Comparison of ENCODE assay signal across 1 cellular context in the genomic region with DNA sequence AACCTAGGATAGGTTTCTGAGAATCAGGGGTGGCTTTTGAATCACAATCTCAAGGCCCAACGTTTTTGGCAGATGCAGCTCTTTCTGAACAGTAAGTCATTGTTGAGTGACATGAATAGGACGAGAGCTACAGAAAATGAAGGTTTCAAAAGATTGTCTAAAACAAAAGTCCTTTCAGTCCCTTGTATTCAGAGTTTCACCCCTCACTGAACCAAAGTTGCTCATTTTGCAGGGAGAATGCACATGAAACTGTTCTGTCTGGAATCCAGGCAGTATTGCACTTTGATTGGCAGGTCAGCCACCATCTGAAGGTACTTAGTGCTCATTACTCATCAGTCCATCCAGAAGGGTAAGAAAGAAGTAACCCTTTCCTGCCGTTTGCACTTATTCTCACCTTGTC.
TF ChIP-seq lines count a peak whose summit lies in the region.

No MANE protein-coding gene starts in this region.

TF ChIP-seq in K562, 482 proteins besides CTCF, POLR2A, EP300 and RAD21:
- TF ChIP-seq, protein P1, sequence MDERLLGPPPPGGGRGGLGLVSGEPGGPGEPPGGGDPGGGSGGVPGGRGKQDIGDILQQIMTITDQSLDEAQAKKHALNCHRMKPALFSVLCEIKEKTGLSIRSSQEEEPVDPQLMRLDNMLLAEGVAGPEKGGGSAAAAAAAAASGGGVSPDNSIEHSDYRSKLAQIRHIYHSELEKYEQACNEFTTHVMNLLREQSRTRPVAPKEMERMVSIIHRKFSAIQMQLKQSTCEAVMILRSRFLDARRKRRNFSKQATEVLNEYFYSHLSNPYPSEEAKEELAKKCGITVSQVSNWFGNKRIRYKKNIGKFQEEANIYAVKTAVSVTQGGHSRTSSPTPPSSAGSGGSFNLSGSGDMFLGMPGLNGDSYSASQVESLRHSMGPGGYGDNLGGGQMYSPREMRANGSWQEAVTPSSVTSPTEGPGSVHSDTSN (CRISPR knock-in tag; IDR thresholded peaks at IDR 0.05; ENCODE audit: low read depth): peak; percentile 59
- TF ChIP-seq, protein P1 (tag; conservative IDR thresholded peaks at IDR 0.05; ENCODE audit: low read depth): peak; percentile 83
- TF ChIP-seq, protein P2, sequence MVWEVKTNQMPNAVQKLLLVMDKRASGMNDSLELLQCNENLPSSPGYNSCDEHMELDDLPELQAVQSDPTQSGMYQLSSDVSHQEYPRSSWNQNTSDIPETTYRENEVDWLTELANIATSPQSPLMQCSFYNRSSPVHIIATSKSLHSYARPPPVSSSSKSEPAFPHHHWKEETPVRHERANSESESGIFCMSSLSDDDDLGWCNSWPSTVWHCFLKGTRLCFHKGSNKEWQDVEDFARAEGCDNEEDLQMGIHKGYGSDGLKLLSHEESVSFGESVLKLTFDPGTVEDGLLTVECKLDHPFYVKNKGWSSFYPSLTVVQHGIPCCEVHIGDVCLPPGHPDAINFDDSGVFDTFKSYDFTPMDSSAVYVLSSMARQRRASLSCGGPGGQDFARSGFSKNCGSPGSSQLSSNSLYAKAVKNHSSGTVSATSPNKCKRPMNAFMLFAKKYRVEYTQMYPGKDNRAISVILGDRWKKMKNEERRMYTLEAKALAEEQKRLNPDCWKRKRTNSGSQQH (CRISPR knock-in tag; IDR thresholded peaks at IDR 0.05): no peak
- TF ChIP-seq MECOM (CRISPR knock-in tag; IDR thresholded peaks at IDR 0.05): 0 out of 2 replicates have a peak, but pooled peaks have one; percentile 5
- no peak for TF ChIP-seq ZNF778 (CRISPR knock-in tag; IDR thresholded peaks at IDR 0.05)
- 0 out of 2 replicates have a peak, but pooled peaks have one; percentile 12 for TF ChIP-seq JUND (IDR thresholded peaks at IDR 0.05; ENCODE audit: borderline replicate concordance, low read depth, low read length)
- TF ChIP-seq JUND (tag; IDR thresholded peaks at IDR 0.05; ENCODE audit: borderline replicate concordance, low read depth, low read length): peak; percentile 57; the same call in 1 of the 3 replicates
- TF ChIP-seq ARNT (IDR thresholded peaks at IDR 0.05): peak in 1 of 2 experiments; percentile 17; a peak in 1 of 4 replicates
- TF ChIP-seq, protein P3, sequence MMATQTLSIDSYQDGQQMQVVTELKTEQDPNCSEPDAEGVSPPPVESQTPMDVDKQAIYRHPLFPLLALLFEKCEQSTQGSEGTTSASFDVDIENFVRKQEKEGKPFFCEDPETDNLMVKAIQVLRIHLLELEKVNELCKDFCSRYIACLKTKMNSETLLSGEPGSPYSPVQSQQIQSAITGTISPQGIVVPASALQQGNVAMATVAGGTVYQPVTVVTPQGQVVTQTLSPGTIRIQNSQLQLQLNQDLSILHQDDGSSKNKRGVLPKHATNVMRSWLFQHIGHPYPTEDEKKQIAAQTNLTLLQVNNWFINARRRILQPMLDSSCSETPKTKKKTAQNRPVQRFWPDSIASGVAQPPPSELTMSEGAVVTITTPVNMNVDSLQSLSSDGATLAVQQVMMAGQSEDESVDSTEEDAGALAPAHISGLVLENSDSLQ (IDR thresholded peaks at IDR 0.05): peak; percentile 96
- TF ChIP-seq MEIS2 (IDR thresholded peaks at IDR 0.05; ENCODE audit: partially characterized antibody): peak; percentile 88
- 0 out of 2 replicates have a peak, but pooled peaks have one; percentile 33 for TF ChIP-seq ZNF583 (CRISPR knock-in tag; IDR thresholded peaks at IDR 0.05)
- TF ChIP-seq ZFP36 (IDR thresholded peaks at IDR 0.05; ENCODE audit: low read depth, low read length, partially characterized antibody): no peak
